10 cellular contexts compared by ENCODE assay signal in the genomic region with DNA sequence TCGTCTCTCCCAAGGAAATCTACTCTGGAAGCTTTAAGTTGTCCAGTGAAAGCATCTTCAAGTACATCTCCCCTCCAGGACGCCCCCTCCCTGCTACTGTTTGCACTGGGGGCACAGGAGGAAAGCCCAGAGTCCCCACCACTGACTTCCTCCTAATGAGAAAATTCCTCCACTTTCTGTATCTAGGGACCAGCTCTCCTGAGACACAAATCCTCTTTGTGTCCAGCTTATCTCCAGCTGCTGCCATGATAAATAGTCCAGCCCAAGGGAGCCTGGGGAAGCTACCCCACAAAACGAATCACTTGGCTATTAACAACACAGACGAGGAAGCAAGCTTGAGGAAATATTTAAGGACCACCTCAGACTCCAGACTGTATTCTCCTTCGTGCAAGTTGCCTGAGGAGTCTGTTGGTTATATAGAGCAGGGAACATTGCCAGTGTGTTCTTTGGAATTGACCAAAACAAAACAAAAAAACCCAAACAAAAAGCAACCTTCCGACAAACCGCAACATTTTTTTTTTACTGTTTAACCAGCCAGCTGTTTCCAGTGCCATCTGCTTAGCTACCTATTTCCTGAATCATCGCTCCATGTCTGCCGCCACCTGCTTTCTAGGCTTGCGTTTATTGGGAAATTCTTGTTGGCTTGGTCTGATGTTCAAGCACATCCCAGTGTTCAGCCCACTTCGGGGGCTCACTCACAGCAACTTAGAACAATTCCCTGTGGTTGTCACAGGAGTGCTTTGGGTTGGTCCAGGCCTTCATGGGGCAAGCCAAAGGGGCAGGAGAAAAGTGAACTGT. TPM values are rescaled to one million over a fixed set of nuclear protein-coding genes. Genes with fewer than 3 reads are reported as not detected.
DNase-seq lines count a peak whose midpoint lies in the region; ATAC-seq and TF ChIP-seq lines count a peak whose summit lies in the region.
"Had no signal": no experiment of that assay in that cellular context is flagged by ENCODE, and none has a peak within 500 bp of the region (broad histone marks: within the 10 kb centered on the region; RNA-seq: fewer than 3 reads in every experiment).

No MANE protein-coding gene starts in this region.

- no peaks in the 10 kb centered on the region for H3K9me3 ChIP-seq in mucosa of rectum (ENCODE audit: control insufficient read depth in 2 of 2, low read length in 2 of 2)

- H3K4me1 Mint-ChIP-seq in activated CD8-positive, alpha-beta T cell treated with anti-CD3 and anti-CD28 coated beads for 36 hours (ENCODE audit: low read depth): no peaks in the 10 kb centered on the region

- CTCF ChIA-PET in activated CD8-positive, alpha-beta T cell treated with anti-CD3 and anti-CD28 coated beads for 36 hours (lab: Charles Lee): interaction anchor here (6.0 kb wide), 1 partner anchor 333 kb away, joined by 27 read pairs; no protein-coding TSS in a partner anchor

- no peaks in the 10 kb centered on the region for H3K36me3 ChIP-seq in mucosa of rectum (ENCODE audit: control insufficient read depth in 2 of 2, insufficient read depth in 2 of 2, low read length in 2 of 2)

- H3K9ac ChIP-seq in mucosa of rectum (ENCODE audit: low read depth in 1 of 2, low read length in 2 of 2): no peak overlapping the region

- peaks cover 0 to 2% of the 10 kb centered on the region in 2 donors for H3K27me3 ChIP-seq in mucosa of rectum (ENCODE audit: control insufficient read depth in 2 of 2, insufficient read depth in 2 of 2, low read length in 2 of 2)

- peak overlapping the region; percentile 52 to 65 for H3K27ac ChIP-seq in mucosa of rectum (ENCODE audit: low read depth in 2 of 2, low read length in 2 of 2)

- intact Hi-C loops in activated CD8-positive, alpha-beta T cell treated with anti-CD3 and anti-CD28 coated beads for 36 hours (cut with micrococcal nuclease): no loop called here

- H3K36me3 Mint-ChIP-seq in activated CD8-positive, alpha-beta T cell treated with anti-CD3 and anti-CD28 coated beads for 36 hours (ENCODE audit: low read depth): no peaks in the 10 kb centered on the region

- H3K9me3 Mint-ChIP-seq in activated CD8-positive, alpha-beta T cell treated with anti-CD3 and anti-CD28 coated beads for 36 hours: no peaks in the 10 kb centered on the region

- no peak overlapping the region for H3K4me3 ChIP-seq in Jurkat, Clone E6-1 (ENCODE audit: low read length)
- H3K4me3 ChIP-seq in mucosa of rectum (ENCODE audit: low read length in 2 of 2): peak overlapping the region in 1 of 2 donors; percentile 3

- no peak overlapping the region for H3K27ac Mint-ChIP-seq in activated CD8-positive, alpha-beta T cell treated with anti-CD3 and anti-CD28 coated beads for 36 hours

- ATAC-seq in GM18519 (IDR thresholded peaks at IDR 0.05; ENCODE audit: low FRiP score, unreplicated experiment): no peak
- no peak for ATAC-seq in activated CD8-positive, alpha-beta T cell treated with anti-CD3 and anti-CD28 coated beads for 36 hours
- ATAC-seq: activated CD4-positive, CD25-positive, alpha-beta regulatory T cell treated with anti-CD3 and anti-CD28 coated beads, Interleukin-2, amount 50 U/mL, for 24 hours had no signal

- H3K4me1 ChIP-seq in mucosa of rectum (ENCODE audit: control insufficient read depth in 2 of 2, insufficient read depth in 2 of 2, low read length in 2 of 2): peaks cover 14 to 22% of the 10 kb centered on the region in 2 donors

- POLR2A ChIA-PET in activated CD8-positive, alpha-beta T cell treated with anti-CD3 and anti-CD28 coated beads for 36 hours (lab: Charles Lee): interaction anchor here (0.6 kb wide), 1 partner anchor 86 kb away, joined by 3 read pairs; no protein-coding TSS in a partner anchor

- H3K27me3 Mint-ChIP-seq in activated CD8-positive, alpha-beta T cell treated with anti-CD3 and anti-CD28 coated beads for 36 hours: peaks cover 7% of the 10 kb centered on the region

- DNase-seq in EH (ENCODE audit: low read depth): peak; percentile 62
- DNase-seq in Jurkat, Clone E6-1 (ENCODE audit: low read depth, low spot score): peak; percentile 63
- DNase-seq in astrocyte of the hippocampus (ENCODE audit: low read depth, low spot score): peak; percentile 62
- no peak for DNase-seq in activated CD8-positive, alpha-beta T cell treated with anti-CD3 and anti-CD28 coated beads for 36 hours
- no peak for DNase-seq in NK-92 (lab: John Stamatoyannopoulos, UW; ENCODE audit: unreplicated experiment)
- DNase-seq in cerebellar nuclear complex (lab: John Stamatoyannopoulos, UW): no peak

- no peak overlapping the region for H3K4me3 Mint-ChIP-seq in activated CD8-positive, alpha-beta T cell treated with anti-CD3 and anti-CD28 coated beads for 36 hours

- no peak for TF ChIP-seq CTCF in activated CD8-positive, alpha-beta T cell treated with anti-CD3 and anti-CD28 coated beads for 36 hours (IDR thresholded peaks at IDR 0.05)

RNA-seq across cellular contexts. Expression of a gene that starts 7.7 kb away (rescaled TPM):
- 0.70 TPM for polyA plus RNA-seq in Jurkat, Clone E6-1 (2012; ENCODE audit: insufficient read depth, insufficient read length)
- total RNA-seq in activated CD8-positive, alpha-beta T cell treated with anti-CD3 and anti-CD28 coated beads for 36 hours: under 1 TPM; 0.07 to 0.20 TPM

RNA-seq across cellular contexts. Expression of a gene that starts 12.6 kb away (rescaled TPM):
- not detected for polyA plus RNA-seq in Jurkat, Clone E6-1 (2012; ENCODE audit: insufficient read depth, insufficient read length)
- not detected for total RNA-seq in activated CD8-positive, alpha-beta T cell treated with anti-CD3 and anti-CD28 coated beads for 36 hours
- total RNA-seq: lung microvascular endothelial cell had no signal

RNA-seq across cellular contexts. Expression of a gene that starts 22.7 kb away (rescaled TPM):
- polyA plus RNA-seq in Jurkat, Clone E6-1 (2012; ENCODE audit: insufficient read depth, insufficient read length): not detected
- not detected for total RNA-seq in activated CD8-positive, alpha-beta T cell treated with anti-CD3 and anti-CD28 coated beads for 36 hours
- total RNA-seq: lung microvascular endothelial cell had no signal

Comparison
In these comparisons a context has a peak if more than half of its experiments do, and no peak if none do; other contexts are left out.
1. DNase-seq: peak in EH (single experiment), Jurkat, Clone E6-1 (single experiment) and astrocyte of the hippocampus (single experiment); none in activated CD8-positive, alpha-beta T cell treated with anti-CD3 and anti-CD28 coated beads for 36 hours (single experiment), NK-92 (single experiment) and cerebellar nuclear complex (0 of 2).